20 cellular contexts compared by ENCODE assay signal in genomic region chrX:45184211-45184610, GRCh38. TPM values are rescaled to one million over a fixed set of nuclear protein-coding genes. Genes with fewer than 3 reads are reported as not detected.
A peak's percentile ranks its signal among the peaks of the same experiment; 100 is the strongest.
DNase-seq lines count a peak whose midpoint lies in the region; ATAC-seq, FAIRE-seq and TF ChIP-seq lines count a peak whose summit lies in the region.
"Had no signal": no experiment of that assay in that cellular context is flagged by ENCODE, and none has a peak within 500 bp of the region (broad histone marks: within the 10 kb centered on the region; RNA-seq: fewer than 3 reads in every experiment).

No MANE protein-coding gene starts in this region.

- no peaks in the 10 kb centered on the region for H4K20me1 ChIP-seq in HepG2 (ENCODE audit: insufficient read depth, low read length)
- H4K20me1 ChIP-seq: BLaER1 had no signal

- WGBS in HepG2 (ENCODE audit: low lambda C conversion rate), result 6% methylated on average over 2 of the region's 2 CpGs
- 75% methylated on average over 2 of the region's 2 CpGs for WGBS in right lobe of liver (ENCODE audit: insufficient coverage, low coverage, low lambda C conversion rate, missing lambda C conversion rate)

- ATAC-seq in HepG2 (no peak), right lobe of liver (no peak), HG02973 (IDR thresholded peaks at IDR 0.05; ENCODE audit: unreplicated experiment) (no peak)
- ATAC-seq: GM12878 had no signal

- H2AFZ ChIP-seq in HepG2 (ENCODE audit: low read length), result no peak overlapping the region
- H2AFZ ChIP-seq: GM23248 had no signal

- TF ChIP-seq EP300 in HepG2 (IDR thresholded peaks at IDR 0.05; ENCODE audit: low read depth in 2 of 2, low read length in 2 of 2) (no peak), HepG2 (CRISPR knock-in tag; IDR thresholded peaks at IDR 0.05; ENCODE audit: borderline replicate concordance) (no peak)

- H3K9ac ChIP-seq in HepG2 (ENCODE audit: insufficient read depth, low read depth, low read length), result no peak overlapping the region
- H3K9ac ChIP-seq: BLaER1, GM23248 had no signal

- no TSS peak for BruUV-seq in HepG2 (replicated peaks; lab: Mats Ljungman, UMichigan)

- in situ Hi-C loops in HepG2 (cut with HindIII; ENCODE audit: extremely low pct_ligation_motif_present, low pct_unique_long_range_greater_than_20kb), result loop anchor here (25.0 kb wide), 1 partner anchor 1222 kb away; the partner anchor contains the start of gene NDP

- CTCF ChIA-PET in HepG2 (lab: Yijun Ruan, JAX; ENCODE audit: low intra/inter-chr PET ratio, low total read pairs), result no interaction called here

- H3K4me2 ChIP-seq in HepG2 (ENCODE audit: low read depth, low read length), result no peak overlapping the region
- H3K4me2 ChIP-seq: BLaER1 had no signal

- no peak for FAIRE-seq in HepG2 (lab: Jason Lieb, UNC)
- FAIRE-seq: GM12878, H54 had no signal

- no peaks in the 10 kb centered on the region for H3K9me3 ChIP-seq in HepG2 (ENCODE audit: low read length)
- H3K9me3 ChIP-seq in right lobe of liver, result peaks cover 0 to 5% (median 0%) of the 10 kb centered on the region in 4 donors
- H3K9me3 ChIP-seq: BLaER1 had no signal

- POLR2A ChIA-PET in HepG2 (lab: Yijun Ruan, JAX), result no interaction called here

- H3K4me1 ChIP-seq in HepG2 (ENCODE audit: insufficient read depth, low read length) (no peaks in the 10 kb centered on the region), right lobe of liver (no peaks in the 10 kb centered on the region)

- H3K4me3 ChIP-seq in HepG2 (replicated peaks in 1 of 3; ENCODE audit: insufficient read depth in 1 of 3, low read depth in 2 of 3, low read length in 3 of 3) (no peak overlapping the region), right lobe of liver (no peak overlapping the region)
- H3K4me3 ChIP-seq: BLaER1, GM12878, GM23248 had no signal

- TF ChIP-seq RAD21 in HepG2 (CRISPR knock-in tag; IDR thresholded peaks at IDR 0.05), result no peak

- TF ChIP-seq CTCF in HepG2 (CRISPR knock-in tag; IDR thresholded peaks at IDR 0.05), result no peak
- no peak for TF ChIP-seq CTCF in right lobe of liver (IDR thresholded peaks at IDR 0.05)

- intact Hi-C loops in HepG2 (cut with micrococcal nuclease; ENCODE audit: unreplicated experiment) (loop anchor here (10.0 kb wide), 1 partner anchor 79 kb away; no protein-coding TSS in a partner anchor), right lobe of liver (cut with DNase I) (loop anchor here in 1 of 2 donors (10.0 kb wide), 1 partner anchor 1229 kb away; no protein-coding TSS in a partner anchor)

- H3K36me3 ChIP-seq in HepG2 (replicated peaks in 1 of 2; ENCODE audit: control insufficient read depth in 1 of 2, insufficient read depth in 2 of 2, low read length in 2 of 2), result no peaks in the 10 kb centered on the region
- no peaks in the 10 kb centered on the region for H3K36me3 ChIP-seq in right lobe of liver
- H3K36me3 ChIP-seq: BLaER1 had no signal

- H3K79me2 ChIP-seq in HepG2 (ENCODE audit: insufficient read depth, low read length), result no peaks in the 10 kb centered on the region

- H3K27ac ChIP-seq in HepG2 (ENCODE audit: extremely low read length, insufficient read depth, low read length) (no peak overlapping the region), right lobe of liver (no peak overlapping the region), cingulate gyrus (ENCODE audit: low read depth, low read length) (peak overlapping the region; percentile 78), layer of hippocampus (ENCODE audit: low read depth, low read length) (peak overlapping the region; percentile 38)
- H3K27ac ChIP-seq: 22Rv1, BLaER1, GM23248 had no signal

- H3K27me3 ChIP-seq in HepG2 (ENCODE audit: control insufficient read depth in 1 of 2, insufficient read depth in 2 of 2, low read length in 2 of 2) (no peaks in the 10 kb centered on the region), right lobe of liver (peaks cover 0 to 5% of the 10 kb centered on the region in 2 donors), layer of hippocampus (ENCODE audit: control insufficient read depth, insufficient read depth, low read length) (no peaks in the 10 kb centered on the region)
- H3K27me3 ChIP-seq: BLaER1 had no signal

- DNase-seq in HepG2 (ENCODE audit: low spot score) (no peak), right lobe of liver (no peak), HPDE6-E6E7 (ENCODE audit: extremely low spot score) (no peak), EL (no peak)
- DNase-seq: CD4-positive, alpha-beta memory T cell; DMS153; DMS79; GM23248; HCEC 1CT had no signal

- no peak for TF ChIP-seq POLR2A in HepG2 (IDR thresholded peaks at IDR 0.05; ENCODE audit: insufficient read depth in 1 of 2, low read depth in 2 of 2, low read length in 2 of 2)
- no peak for TF ChIP-seq POLR2A in right lobe of liver (IDR thresholded peaks at IDR 0.05)

TF ChIP-seq in HepG2, 621 proteins besides CTCF, POLR2A, EP300 and RAD21:
- TF ChIP-seq MAFF (IDR thresholded peaks at IDR 0.05; ENCODE audit: low read depth, low read length) (peak; percentile 57), MAFK (conservative IDR thresholded peaks at IDR 0.05 in 1 of 2, IDR thresholded peaks at IDR 0.05 in 1 of 2; ENCODE audit: low read length in 2 of 2) (peak in 1 of 2 experiments; percentile 73; a peak in 2 of 4 replicates), FOSL2 (CRISPR knock-in tag; IDR thresholded peaks at IDR 0.05) (no peak)
TF ChIP-seq in HepG2: peak in this region for 2.

RNA-seq across cellular contexts. Expression of gene DIPK2B, which starts 16.5 kb away (rescaled TPM):
- not detected in 2 replicates for total RNA-seq in HepG2 (2016; rRNA removed; fragmentation: Illumina TruSeq; extraction: Trizol)
- total RNA-seq in HepG2 (2016; cell fraction: cytosol; rRNA removed; fragmentation: Illumina TruSeq; extraction: Trizol; ENCODE audit: low read depth), result not detected in 2 replicates
- total RNA-seq in HepG2 (2016; cell fraction: insoluble cytoplasmic fraction; rRNA removed; fragmentation: Illumina TruSeq; extraction: Trizol), result not detected in 2 replicates
- not detected in 2 replicates for total RNA-seq in HepG2 (2016; cell fraction: membrane; rRNA removed; fragmentation: Illumina TruSeq; extraction: Trizol)
- total RNA-seq in HepG2 (2016; cell fraction: nucleus; rRNA removed; fragmentation: Illumina TruSeq; extraction: Trizol), result not detected in 2 replicates
- not detected in 2 replicates for polyA plus RNA-seq in HepG2 (2011; rRNA removed)
- polyA plus RNA-seq in HepG2 (2011; cell fraction: cytosol; rRNA removed), result not detected in 2 replicates
- polyA plus RNA-seq in HepG2 (2011; cell fraction: nucleus; rRNA removed), result not detected in 2 replicates
- polyA plus RNA-seq in HepG2 (2012), result not detected in 2 replicates
- not detected in 2 replicates for polyA plus RNA-seq in HepG2 (2016; cell fraction: cytosol; fragmentation: Illumina TruSeq; extraction: Trizol; ENCODE audit: low read depth)
- not detected in 2 replicates for polyA plus RNA-seq in HepG2 (2016; cell fraction: insoluble cytoplasmic fraction; fragmentation: Illumina TruSeq; extraction: Trizol; ENCODE audit: low read depth)
- not detected in 2 replicates for polyA plus RNA-seq in HepG2 (2016; cell fraction: membrane; fragmentation: Illumina TruSeq; extraction: Trizol; ENCODE audit: low read depth)
- not detected in 2 replicates for polyA plus RNA-seq in HepG2 (2016; cell fraction: nucleus; fragmentation: Illumina TruSeq; extraction: Trizol; ENCODE audit: insufficient read depth, low read depth)
- not detected in 2 replicates for polyA minus RNA-seq in HepG2 (2011; rRNA and poly(A)+ RNA removed; ENCODE audit: low replicate concordance)
- polyA minus RNA-seq in HepG2 (2011; cell fraction: cytosol; rRNA and poly(A)+ RNA removed), result not detected in 2 replicates
- not detected in 2 replicates for polyA minus RNA-seq in HepG2 (2011; cell fraction: nucleus; rRNA and poly(A)+ RNA removed)
- 1 to 10 TPM in 3 of 6 experiments, under 1 TPM in 3; 0.15 to 1.6 (median 0.93) TPM for total RNA-seq in right lobe of liver
- total RNA-seq: A673; CD4-positive, alpha-beta memory T cell; Daoy; GM12878; GM23248 had no signal
- polyA plus RNA-seq: AG04450; CD14-positive monocyte; CD4-positive, alpha-beta memory T cell; GM12878; GM23248 had no signal

Comparison
In these comparisons a context has a peak if more than half of its experiments do, and no peak if none do; other contexts are left out.
1. H3K27ac ChIP-seq: peak in cingulate gyrus (single experiment) and layer of hippocampus (single experiment); none in HepG2 (single experiment) and right lobe of liver (0 of 3).